8 cellular contexts compared by ENCODE assay signal in the genomic region with DNA sequence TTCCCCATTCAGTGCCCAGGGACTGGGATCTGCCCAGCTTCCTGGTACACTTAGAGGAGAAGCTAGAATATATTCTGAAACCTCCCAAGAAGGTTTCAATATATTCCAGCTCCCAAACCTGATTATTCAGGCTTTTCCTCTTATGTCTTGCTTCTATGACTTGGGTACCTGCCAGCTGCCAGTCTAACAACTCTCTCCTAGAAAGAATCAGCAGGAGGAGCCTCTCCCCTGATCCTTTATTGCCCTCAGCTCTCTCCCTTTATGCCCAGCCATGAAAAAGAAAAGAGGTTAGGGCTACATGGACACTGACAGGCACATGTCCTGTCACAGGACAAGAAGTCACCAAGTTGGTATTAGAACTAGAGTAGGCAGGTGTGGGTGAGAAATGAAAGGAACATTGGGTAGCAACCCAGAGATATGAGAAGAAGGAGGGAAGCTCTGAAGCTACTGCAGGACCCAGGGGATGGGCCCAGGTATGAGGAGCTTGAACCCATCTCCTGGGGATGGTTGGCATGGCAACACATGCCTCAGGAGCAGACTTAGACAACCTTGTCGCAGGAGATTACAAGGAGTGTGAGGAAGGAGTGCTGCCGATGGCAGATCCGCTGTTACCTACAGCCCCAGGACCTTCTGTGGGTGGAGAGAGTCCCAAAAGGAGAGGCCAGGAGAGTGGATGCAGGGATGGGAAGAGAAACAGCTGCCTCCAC. TPM values are rescaled to one million over a fixed set of nuclear protein-coding genes. Genes with fewer than 3 reads are reported as not detected.
A peak's percentile ranks its signal among the peaks of the same experiment; 100 is the strongest.
DNase-seq lines count a peak whose midpoint lies in the region; ATAC-seq and TF ChIP-seq lines count a peak whose summit lies in the region.

No MANE protein-coding gene starts in this region.

- WGBS in thyroid gland, 2 donors: 61 to 80% methylated on average over 3 of the region's 3 CpGs

- H3K4me3 ChIP-seq in kidney epithelial cell (ENCODE audit: low read depth, low read length) (peak overlapping the region; percentile 56), thyroid gland (replicated peaks in 1 of 3) (peak overlapping the region in 1 of 3 donors; percentile 66)

- H3K4me3 Mint-ChIP-seq in activated naive CD4-positive, alpha-beta T cell treated with anti-CD3 and anti-CD28 coated beads, Interleukin-2, amount 50 U/mL, for 24 hours: peak overlapping the region; percentile 82
- peak overlapping the region; percentile 93 for H3K4me3 Mint-ChIP-seq in activated T-helper 1 cell treated with anti-CD3 and anti-CD28 coated beads, Interleukin-12 subunit alpha, Interleukin-12 subunit beta, Interleukin-2, Interleukin-4 antibody, amounts not matched to agents 30 ng/mL and 10 ng/mL and 1 ng/mL, durations not matched to agents 14 hours and 24 hours and 36 hours

- intact Hi-C loops in activated T-helper 1 cell treated with anti-CD3 and anti-CD28 coated beads, Interleukin-12 subunit alpha, Interleukin-12 subunit beta, Interleukin-2, Interleukin-4 antibody, amounts not matched to agents 30 ng/mL and 10 ng/mL and 1 ng/mL, durations not matched to agents 14 hours and 24 hours and 36 hours (cut with micrococcal nuclease): loop anchor here (10.0 kb wide), 1 partner anchor 712 kb away; a partner anchor contains a TSS
- intact Hi-C loops in thyroid gland (cut with DNase I): no loop called here

- H3K36me3 ChIP-seq in kidney epithelial cell (ENCODE audit: control insufficient read depth, insufficient read depth, low read length): no peaks in the 10 kb centered on the region
- H3K36me3 ChIP-seq in thyroid gland: no peaks in the 10 kb centered on the region

- H3K4me1 ChIP-seq in thyroid gland: peaks cover 24 to 31% of the 10 kb centered on the region in 2 donors

- H3K27me3 ChIP-seq in kidney epithelial cell (ENCODE audit: control insufficient read depth, insufficient read depth, low read length) (no peaks in the 10 kb centered on the region), thyroid gland (no peaks in the 10 kb centered on the region)

- no peak for ATAC-seq in activated naive CD4-positive, alpha-beta T cell treated with anti-CD3 and anti-CD28 coated beads, Interleukin-2, amount 50 U/mL, for 72 hours

- peak in 1 of 2 donors; percentile 16 for TF ChIP-seq POLR2A in thyroid gland (IDR thresholded peaks at IDR 0.05)

- H3K9me3 ChIP-seq in thyroid gland: no peaks in the 10 kb centered on the region

- DNase-seq in activated naive CD4-positive, alpha-beta T cell treated with anti-CD3 and anti-CD28 coated beads, Interleukin-2, amount 50 U/mL, for 72 hours (ENCODE audit: low spot score in 2 of 2): no peak
- no peak for DNase-seq in activated T-helper 1 cell treated with anti-CD3 and anti-CD28 coated beads, Interleukin-12 subunit alpha, Interleukin-12 subunit beta, Interleukin-2, Interleukin-4 antibody, amounts not matched to agents 30 ng/mL and 10 ng/mL and 1 ng/mL, durations not matched to agents 14 hours and 24 hours and 36 hours (ENCODE audit: low spot score)
- no peak for DNase-seq in kidney epithelial cell (ENCODE audit: low read depth)
- peak; percentile 86 to 89 for DNase-seq in thyroid gland
- no peak for DNase-seq in retina
- no peak for DNase-seq in ureter (ENCODE audit: low spot score)
- no peak for DNase-seq in GM03348 (ENCODE audit: low spot score)

- H3K4me1 Mint-ChIP-seq in activated naive CD4-positive, alpha-beta T cell treated with anti-CD3 and anti-CD28 coated beads, Interleukin-2, amount 50 U/mL, for 24 hours: peaks cover 25% of the 10 kb centered on the region
- peaks cover 28% of the 10 kb centered on the region for H3K4me1 Mint-ChIP-seq in activated T-helper 1 cell treated with anti-CD3 and anti-CD28 coated beads, Interleukin-12 subunit alpha, Interleukin-12 subunit beta, Interleukin-2, Interleukin-4 antibody, amounts not matched to agents 30 ng/mL and 10 ng/mL and 1 ng/mL, durations not matched to agents 14 hours and 24 hours and 36 hours (ENCODE audit: low read depth)

- TF ChIP-seq CTCF in kidney epithelial cell (IDR thresholded peaks at IDR 0.05; ENCODE audit: insufficient read depth, low read length, poor library complexity, severe bottlenecking) (no peak), thyroid gland (IDR thresholded peaks at IDR 0.05) (no peak)

- H3K27me3 Mint-ChIP-seq in activated naive CD4-positive, alpha-beta T cell treated with anti-CD3 and anti-CD28 coated beads, Interleukin-2, amount 50 U/mL, for 24 hours: peaks cover 3% of the 10 kb centered on the region
- H3K27me3 Mint-ChIP-seq in activated T-helper 1 cell treated with anti-CD3 and anti-CD28 coated beads, Interleukin-12 subunit alpha, Interleukin-12 subunit beta, Interleukin-2, Interleukin-4 antibody, amounts not matched to agents 30 ng/mL and 10 ng/mL and 1 ng/mL, durations not matched to agents 14 hours and 24 hours and 36 hours (ENCODE audit: insufficient read depth): peaks cover 10% of the 10 kb centered on the region

- peak overlapping the region; percentile 78 to 90 (median 82) for H3K27ac ChIP-seq in thyroid gland

- H3K27ac Mint-ChIP-seq in activated naive CD4-positive, alpha-beta T cell treated with anti-CD3 and anti-CD28 coated beads, Interleukin-2, amount 50 U/mL, for 24 hours: no peak overlapping the region
- H3K27ac Mint-ChIP-seq in activated naive CD4-positive, alpha-beta T cell treated with anti-CD3 and anti-CD28 coated beads, Interleukin-2, amount 50 U/mL, for 72 hours: no peak overlapping the region
- peak overlapping the region; percentile 10 for H3K27ac Mint-ChIP-seq in activated T-helper 1 cell treated with anti-CD3 and anti-CD28 coated beads, Interleukin-12 subunit alpha, Interleukin-12 subunit beta, Interleukin-2, Interleukin-4 antibody, amounts not matched to agents 30 ng/mL and 10 ng/mL and 1 ng/mL, durations not matched to agents 14 hours and 24 hours and 36 hours

- no peaks in the 10 kb centered on the region for H3K9me3 Mint-ChIP-seq in activated naive CD4-positive, alpha-beta T cell treated with anti-CD3 and anti-CD28 coated beads, Interleukin-2, amount 50 U/mL, for 24 hours
- no peaks in the 10 kb centered on the region for H3K9me3 Mint-ChIP-seq in activated naive CD4-positive, alpha-beta T cell treated with anti-CD3 and anti-CD28 coated beads, Interleukin-2, amount 50 U/mL, for 72 hours
- no peaks in the 10 kb centered on the region for H3K9me3 Mint-ChIP-seq in activated T-helper 1 cell treated with anti-CD3 and anti-CD28 coated beads, Interleukin-12 subunit alpha, Interleukin-12 subunit beta, Interleukin-2, Interleukin-4 antibody, amounts not matched to agents 30 ng/mL and 10 ng/mL and 1 ng/mL, durations not matched to agents 14 hours and 24 hours and 36 hours

- no peaks in the 10 kb centered on the region for H3K36me3 Mint-ChIP-seq in activated naive CD4-positive, alpha-beta T cell treated with anti-CD3 and anti-CD28 coated beads, Interleukin-2, amount 50 U/mL, for 24 hours
- no peaks in the 10 kb centered on the region for H3K36me3 Mint-ChIP-seq in activated naive CD4-positive, alpha-beta T cell treated with anti-CD3 and anti-CD28 coated beads, Interleukin-2, amount 50 U/mL, for 72 hours
- no peaks in the 10 kb centered on the region for H3K36me3 Mint-ChIP-seq in activated T-helper 1 cell treated with anti-CD3 and anti-CD28 coated beads, Interleukin-12 subunit alpha, Interleukin-12 subunit beta, Interleukin-2, Interleukin-4 antibody, amounts not matched to agents 30 ng/mL and 10 ng/mL and 1 ng/mL, durations not matched to agents 14 hours and 24 hours and 36 hours (ENCODE audit: low read depth)

RNA-seq across cellular contexts. Expression of a gene that starts 2.0 kb away (rescaled TPM):
- 10 to 100 TPM; 11.0 to 15.3 TPM for total RNA-seq in activated naive CD4-positive, alpha-beta T cell treated with anti-CD3 and anti-CD28 coated beads, Interleukin-2, amount 50 U/mL, for 72 hours
- 11.4 and 13.1 TPM in 2 replicates for total RNA-seq in activated T-helper 1 cell treated with anti-CD3 and anti-CD28 coated beads, Interleukin-12 subunit alpha, Interleukin-12 subunit beta, Interleukin-2, Interleukin-4 antibody, amounts not matched to agents 30 ng/mL and 10 ng/mL and 1 ng/mL, durations not matched to agents 14 hours and 24 hours and 36 hours
- 24.5 and 25.4 TPM in 2 replicates for total RNA-seq in kidney epithelial cell
- total RNA-seq in thyroid gland: 10 to 100 TPM in 3 of 4 donors, 1 to 10 TPM in 1; 7.1 to 16.4 (median 13.1) TPM
- 59.7 TPM for total RNA-seq in ureter

RNA-seq across cellular contexts. Expression of a gene that starts 27.4 kb away (rescaled TPM):
- total RNA-seq in activated naive CD4-positive, alpha-beta T cell treated with anti-CD3 and anti-CD28 coated beads, Interleukin-2, amount 50 U/mL, for 72 hours: under 1 TPM; 0.23 to 0.41 TPM
- 0.32 and 0.78 TPM in 2 replicates for total RNA-seq in activated T-helper 1 cell treated with anti-CD3 and anti-CD28 coated beads, Interleukin-12 subunit alpha, Interleukin-12 subunit beta, Interleukin-2, Interleukin-4 antibody, amounts not matched to agents 30 ng/mL and 10 ng/mL and 1 ng/mL, durations not matched to agents 14 hours and 24 hours and 36 hours
- total RNA-seq in kidney epithelial cell: 24.3 and 26.2 TPM in 2 replicates
- 10 to 100 TPM; 23.6 to 45.5 (median 30.3) TPM for total RNA-seq in thyroid gland
- total RNA-seq in ureter: 98.0 TPM

RNA-seq across cellular contexts. Expression of a gene that starts 35.7 kb away (rescaled TPM):
- 100 to 1,000 TPM in 1 of 2 donors, 10 to 100 TPM in 1; 90.7 to 121 TPM for total RNA-seq in activated naive CD4-positive, alpha-beta T cell treated with anti-CD3 and anti-CD28 coated beads, Interleukin-2, amount 50 U/mL, for 72 hours
- total RNA-seq in activated T-helper 1 cell treated with anti-CD3 and anti-CD28 coated beads, Interleukin-12 subunit alpha, Interleukin-12 subunit beta, Interleukin-2, Interleukin-4 antibody, amounts not matched to agents 30 ng/mL and 10 ng/mL and 1 ng/mL, durations not matched to agents 14 hours and 24 hours and 36 hours: 120 and 127 TPM in 2 replicates
- total RNA-seq in kidney epithelial cell: 64.1 and 65.1 TPM in 2 replicates
- total RNA-seq in thyroid gland: 10 to 100 TPM; 59.4 to 88.2 (median 70.9) TPM
- 71.7 TPM for total RNA-seq in ureter

RNA-seq across cellular contexts. Expression of a gene that starts 49.4 kb away (rescaled TPM):
- 10 to 100 TPM in 1 of 2 donors, 1 to 10 TPM in 1; 4.3 to 10.4 TPM for total RNA-seq in activated naive CD4-positive, alpha-beta T cell treated with anti-CD3 and anti-CD28 coated beads, Interleukin-2, amount 50 U/mL, for 72 hours
- 7.9 and 9.3 TPM in 2 replicates for total RNA-seq in activated T-helper 1 cell treated with anti-CD3 and anti-CD28 coated beads, Interleukin-12 subunit alpha, Interleukin-12 subunit beta, Interleukin-2, Interleukin-4 antibody, amounts not matched to agents 30 ng/mL and 10 ng/mL and 1 ng/mL, durations not matched to agents 14 hours and 24 hours and 36 hours
- total RNA-seq in kidney epithelial cell (9.9 and 10.7 TPM in 2 replicates), thyroid gland (1 to 10 TPM in 3 of 4 donors, under 1 TPM in 1; 0.68 to 3.0 (median 1.6) TPM), ureter (1.9 TPM)

Comparison
In these comparisons a context has a peak if more than half of its experiments do, and no peak if none do; other contexts are left out.
1. DNase-seq: peak in thyroid gland (2 of 2); none in activated naive CD4-positive, alpha-beta T cell treated with anti-CD3 and anti-CD28 coated beads, Interleukin-2, amount 50 U/mL, for 72 hours (0 of 2), activated T-helper 1 cell treated with anti-CD3 and anti-CD28 coated beads, Interleukin-12 subunit alpha, Interleukin-12 subunit beta, Interleukin-2, Interleukin-4 antibody, amounts not matched to agents 30 ng/mL and 10 ng/mL and 1 ng/mL, durations not matched to agents 14 hours and 24 hours and 36 hours (single experiment), kidney epithelial cell (single experiment), retina (single experiment), ureter (single experiment) and GM03348 (single experiment).
2. RNA of a gene that starts 27.4 kb away (total RNA-seq): 98.0 TPM in ureter (single experiment), 23.6 to 45.5 TPM in thyroid gland and 24.3 to 26.2 TPM in kidney epithelial cell; 0.32 to 0.78 TPM in activated T-helper 1 cell treated with anti-CD3 and anti-CD28 coated beads, Interleukin-12 subunit alpha, Interleukin-12 subunit beta, Interleukin-2, Interleukin-4 antibody, amounts not matched to agents 30 ng/mL and 10 ng/mL and 1 ng/mL, durations not matched to agents 14 hours and 24 hours and 36 hours and 0.23 to 0.41 TPM in activated naive CD4-positive, alpha-beta T cell treated with anti-CD3 and anti-CD28 coated beads, Interleukin-2, amount 50 U/mL, for 72 hours; every median in the first group is over 10 times any median in the second.